Comparison of ENCODE assay signal across 6 cellular contexts in the genomic region with DNA sequence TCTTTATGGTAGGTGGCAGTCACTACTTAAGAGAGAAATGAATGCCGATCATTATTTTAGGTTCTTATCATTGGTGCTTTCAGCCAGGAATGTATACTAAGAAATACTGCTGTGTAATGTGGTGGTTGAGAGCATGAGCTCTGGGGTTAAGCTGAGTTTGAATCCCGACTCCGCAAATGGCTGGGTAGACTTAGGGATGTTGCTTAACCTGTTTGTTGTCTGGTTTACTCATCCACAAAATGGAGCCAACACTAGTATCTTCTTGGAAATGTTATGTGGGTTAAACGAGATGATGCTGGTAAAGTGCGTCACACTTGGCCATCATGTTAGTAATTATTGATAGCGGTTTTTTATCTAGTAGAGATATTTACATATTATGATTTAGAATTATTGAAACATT.
"Had no signal": no experiment of that assay in that cellular context is flagged by ENCODE, and none has a peak within 500 bp of the region (broad histone marks: within the 10 kb centered on the region; RNA-seq: fewer than 3 reads in every experiment).

No MANE protein-coding gene starts in this region.

- H3K27ac ChIP-seq: HL-60 had no signal

- ATAC-seq: HepG2 had no signal

- DNase-seq: IMR-90, KBM-7, KG1 had no signal

- H3K4me3 ChIP-seq: K562 had no signal
